Comparison of ENCODE assay signal across 9 cellular contexts in the genomic region with DNA sequence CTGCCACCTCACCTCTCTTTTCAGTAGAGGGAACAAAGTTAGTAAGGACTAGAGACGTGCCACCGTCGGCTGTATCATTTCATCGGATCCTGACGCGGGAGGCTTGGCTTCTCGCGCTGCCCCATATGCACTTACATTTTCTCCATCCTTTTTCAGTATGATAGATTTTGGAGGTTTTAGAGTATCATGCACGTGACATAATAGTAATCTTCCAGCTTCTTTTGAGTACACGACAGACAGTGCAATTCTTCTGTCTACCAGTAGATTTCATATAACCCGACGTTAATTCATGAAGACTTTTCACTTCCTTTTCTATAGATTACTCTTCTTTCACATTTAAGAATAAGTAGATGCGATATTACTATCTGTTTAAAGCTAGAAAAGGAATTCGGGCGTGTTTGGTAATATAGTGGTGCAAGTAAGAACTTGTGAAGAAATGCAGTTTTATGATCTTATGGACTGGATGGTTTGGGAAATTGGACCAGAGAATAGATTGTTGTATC.
DNase-seq lines count a peak whose midpoint lies in the region; ATAC-seq and TF ChIP-seq lines count a peak whose summit lies in the region.
"Had no signal": no experiment of that assay in that cellular context is flagged by ENCODE, and none has a peak within 500 bp of the region (broad histone marks: within the 10 kb centered on the region; RNA-seq: fewer than 3 reads in every experiment).

No MANE protein-coding gene starts in this region.

- no peak for TF ChIP-seq CTCF in WI38 (IDR thresholded peaks at IDR 0.05; ENCODE audit: low read depth, low read length)

- H3K9me3 Mint-ChIP-seq in activated naive CD4-positive, alpha-beta T cell treated with anti-CD3 and anti-CD28 coated beads, Interleukin-2, amount 50 U/mL, for 24 hours = no peaks in the 10 kb centered on the region
- H3K9me3 Mint-ChIP-seq in stimulated activated memory B cell treated with anti-CD40 and anti-IgM and Interleukin-4, amounts not matched to agents 10 μg/mL and 1 μg/mL and 100 μg/mL, for 72 hours = peaks cover 10% of the 10 kb centered on the region
- H3K9me3 Mint-ChIP-seq: activated naive CD4-positive, alpha-beta T cell treated with anti-CD3 and anti-CD28 coated beads, Interleukin-2, amount 50 U/mL, for 72 hours had no signal

- H3K4me3 ChIP-seq in WI38 (ENCODE audit: low read depth, low read length) = peak overlapping the region; percentile 62

- peak overlapping the region; percentile 87 for H3K4me3 Mint-ChIP-seq in activated naive CD4-positive, alpha-beta T cell treated with anti-CD3 and anti-CD28 coated beads, Interleukin-2, amount 50 U/mL, for 24 hours
- H3K4me3 Mint-ChIP-seq in stimulated activated memory B cell treated with anti-CD40 and anti-IgM and Interleukin-4, amounts not matched to agents 10 μg/mL and 1 μg/mL and 100 μg/mL, for 72 hours = peak overlapping the region; percentile 78

- DNase-seq in activated naive CD4-positive, alpha-beta T cell (lab: John Stamatoyannopoulos, UW) = no peak
- peak; percentile 9 for DNase-seq in hepatic stellate cell (ENCODE audit: low spot score)
- no peak for DNase-seq in NCI-H226
- DNase-seq in effector CD8-positive, alpha-beta T cell (lab: John Stamatoyannopoulos, UW) = no peak

- ATAC-seq in stimulated activated memory B cell treated with anti-CD40 and anti-IgM and Interleukin-4, amounts not matched to agents 10 μg/mL and 1 μg/mL and 100 μg/mL, for 72 hours = no peak
- no peak for ATAC-seq in HG02884 (IDR thresholded peaks at IDR 0.05; ENCODE audit: unreplicated experiment)

- H3K36me3 Mint-ChIP-seq in activated naive CD4-positive, alpha-beta T cell treated with anti-CD3 and anti-CD28 coated beads, Interleukin-2, amount 50 U/mL, for 24 hours = peaks cover 2% of the 10 kb centered on the region
- no peaks in the 10 kb centered on the region for H3K36me3 Mint-ChIP-seq in stimulated activated memory B cell treated with anti-CD40 and anti-IgM and Interleukin-4, amounts not matched to agents 10 μg/mL and 1 μg/mL and 100 μg/mL, for 72 hours

- no peak overlapping the region for H3K27ac Mint-ChIP-seq in activated naive CD4-positive, alpha-beta T cell treated with anti-CD3 and anti-CD28 coated beads, Interleukin-2, amount 50 U/mL, for 24 hours
- H3K27ac Mint-ChIP-seq in stimulated activated memory B cell treated with anti-CD40 and anti-IgM and Interleukin-4, amounts not matched to agents 10 μg/mL and 1 μg/mL and 100 μg/mL, for 72 hours = no peak overlapping the region
- H3K27ac Mint-ChIP-seq: activated naive CD4-positive, alpha-beta T cell treated with anti-CD3 and anti-CD28 coated beads, Interleukin-2, amount 50 U/mL, for 72 hours had no signal

- H3K27me3 Mint-ChIP-seq in activated naive CD4-positive, alpha-beta T cell treated with anti-CD3 and anti-CD28 coated beads, Interleukin-2, amount 50 U/mL, for 24 hours = peaks cover 32% of the 10 kb centered on the region
- H3K27me3 Mint-ChIP-seq in stimulated activated memory B cell treated with anti-CD40 and anti-IgM and Interleukin-4, amounts not matched to agents 10 μg/mL and 1 μg/mL and 100 μg/mL, for 72 hours = peaks cover 72% of the 10 kb centered on the region

- H3K4me1 Mint-ChIP-seq in activated naive CD4-positive, alpha-beta T cell treated with anti-CD3 and anti-CD28 coated beads, Interleukin-2, amount 50 U/mL, for 24 hours = peaks cover 16% of the 10 kb centered on the region
- H3K4me1 Mint-ChIP-seq in stimulated activated memory B cell treated with anti-CD40 and anti-IgM and Interleukin-4, amounts not matched to agents 10 μg/mL and 1 μg/mL and 100 μg/mL, for 72 hours = peaks cover 16% of the 10 kb centered on the region
